19 cellular contexts compared by ENCODE assay signal in genomic region chr5:169728418-169728817, GRCh38.
"Had no signal": no experiment of that assay in that cellular context is flagged by ENCODE, and none has a peak within 500 bp of the region (broad histone marks: within the 10 kb centered on the region; RNA-seq: fewer than 3 reads in every experiment).

No MANE protein-coding gene starts in this region.

- DNase-seq: effector CD4-positive, alpha-beta T cell; endodermal cell; foreskin melanocyte; head of caudate nucleus; hippocampal formation; kidney glomerular epithelial cell; left lung; lower lobe of right lung; nephron progenitor cell; psoas muscle; retina; stimulated activated naive CD8-positive, alpha-beta T cell treated with anti-CD3 and anti-CD28 coated beads, Interleukin-15, Interleukin-2, amounts not matched to agents 100 U/mL and 50 U/mL, for 24 hours; thyroid gland had no signal

- H3K4me1 ChIP-seq: left lung, lower lobe of right lung, psoas muscle, suprapubic skin, thyroid gland had no signal

- H3K27ac ChIP-seq: coronary artery, left lung, lower lobe of right lung, psoas muscle, suprapubic skin, thyroid gland had no signal

- H3K4me3 ChIP-seq: coronary artery, left lung, lower lobe of right lung, psoas muscle, suprapubic skin, thyroid gland had no signal

- H3K9me3 ChIP-seq: left lung, lower lobe of right lung, psoas muscle, suprapubic skin, thyroid gland had no signal

- H3K4me3 Mint-ChIP-seq: endodermal cell, memory B cell, mesothelial cell of epicardium, nephron progenitor cell, type B pancreatic cell had no signal

- H3K4me1 Mint-ChIP-seq: mesothelial cell of epicardium had no signal

- ATAC-seq: left lung; lower lobe of right lung; psoas muscle; sciatic nerve; stimulated activated naive CD8-positive, alpha-beta T cell treated with anti-CD3 and anti-CD28 coated beads, Interleukin-15, Interleukin-2, amounts not matched to agents 100 U/mL and 50 U/mL, for 24 hours had no signal

- H3K27me3 ChIP-seq: left lung, suprapubic skin, thyroid gland had no signal

- H3K36me3 ChIP-seq: suprapubic skin, thyroid gland had no signal

- H3K36me3 Mint-ChIP-seq: mesothelial cell of epicardium, type B pancreatic cell had no signal

- H3K27me3 Mint-ChIP-seq: memory B cell had no signal

- H3K9me3 Mint-ChIP-seq: endodermal cell, mesothelial cell of epicardium, nephron progenitor cell, type B pancreatic cell had no signal

- H3K27ac Mint-ChIP-seq: endodermal cell, memory B cell, mesothelial cell of epicardium, nephron progenitor cell, type B pancreatic cell had no signal
